Comparison of ENCODE assay signal across 2 cellular contexts in genomic region chr6:24845578-24845977, GRCh38.
TF ChIP-seq lines count a peak whose summit lies in the region.

No MANE protein-coding gene starts in this region.

TF ChIP-seq in H1, 55 proteins besides CTCF, POLR2A, EP300 and RAD21:
- TF ChIP-seq JUN (IDR thresholded peaks at IDR 0.05; ENCODE audit: low read depth, low read length): no peak
- TF ChIP-seq HDAC2 (IDR thresholded peaks at IDR 0.05; ENCODE audit: borderline replicate concordance in 1 of 2, low read depth in 2 of 2, low read length in 2 of 2): no peak
- no peak for TF ChIP-seq SRF (IDR thresholded peaks at IDR 0.05; ENCODE audit: low read depth, low read length)
- TF ChIP-seq SUZ12 (IDR thresholded peaks at IDR 0.05; ENCODE audit: low read length): no peak
- TF ChIP-seq TEAD4 (IDR thresholded peaks at IDR 0.05; ENCODE audit: low read depth, low read length): no peak
- TF ChIP-seq SP2 (IDR thresholded peaks at IDR 0.05; ENCODE audit: low read length): no peak
- TF ChIP-seq EGR1 (IDR thresholded peaks at IDR 0.05; ENCODE audit: borderline replicate concordance, low read depth, low read length): no peak
- TF ChIP-seq CTBP2 (IDR thresholded peaks at IDR 0.05; ENCODE audit: borderline replicate concordance, insufficient read depth, insufficient read length, low read length): no peak
- no peak for TF ChIP-seq GTF2F1 (IDR thresholded peaks at IDR 0.05; ENCODE audit: borderline replicate concordance, low read depth, low read length)
- no peak for TF ChIP-seq SIRT6 (IDR thresholded peaks at IDR 0.05; ENCODE audit: low read length)
- TF ChIP-seq HDAC6 (IDR thresholded peaks at IDR 0.05; ENCODE audit: low read depth, low read length): no peak
- no peak for TF ChIP-seq CEBPB (IDR thresholded peaks at IDR 0.05; ENCODE audit: low read depth, low read length)

TF ChIP-seq in SK-N-SH treated with all-trans-retinoic acid at 6 μM for 48 hours, 23 proteins besides CTCF, POLR2A, EP300 and RAD21:
- TF ChIP-seq TSHZ2 (CRISPR knock-in tag; IDR thresholded peaks at IDR 0.05) (no peak), BACH2 (CRISPR knock-in tag; IDR thresholded peaks at IDR 0.05; ENCODE audit: borderline replicate concordance) (no peak), ZNF565 (CRISPR knock-in tag; conservative IDR thresholded peaks at IDR 0.05; ENCODE audit: low read depth) (no peak), ESRRG (CRISPR knock-in tag; IDR thresholded peaks at IDR 0.05) (no peak), ZFP30 (CRISPR knock-in tag; IDR thresholded peaks at IDR 0.05) (no peak), ZNF8 (CRISPR knock-in tag; IDR thresholded peaks at IDR 0.05) (no peak), RARB (CRISPR knock-in tag; IDR thresholded peaks at IDR 0.05) (no peak)
TF ChIP-seq in SK-N-SH treated with all-trans-retinoic acid at 6 μM for 48 hours: peak in this region for 0.
